27 cellular contexts compared by ENCODE assay signal in the genomic region with DNA sequence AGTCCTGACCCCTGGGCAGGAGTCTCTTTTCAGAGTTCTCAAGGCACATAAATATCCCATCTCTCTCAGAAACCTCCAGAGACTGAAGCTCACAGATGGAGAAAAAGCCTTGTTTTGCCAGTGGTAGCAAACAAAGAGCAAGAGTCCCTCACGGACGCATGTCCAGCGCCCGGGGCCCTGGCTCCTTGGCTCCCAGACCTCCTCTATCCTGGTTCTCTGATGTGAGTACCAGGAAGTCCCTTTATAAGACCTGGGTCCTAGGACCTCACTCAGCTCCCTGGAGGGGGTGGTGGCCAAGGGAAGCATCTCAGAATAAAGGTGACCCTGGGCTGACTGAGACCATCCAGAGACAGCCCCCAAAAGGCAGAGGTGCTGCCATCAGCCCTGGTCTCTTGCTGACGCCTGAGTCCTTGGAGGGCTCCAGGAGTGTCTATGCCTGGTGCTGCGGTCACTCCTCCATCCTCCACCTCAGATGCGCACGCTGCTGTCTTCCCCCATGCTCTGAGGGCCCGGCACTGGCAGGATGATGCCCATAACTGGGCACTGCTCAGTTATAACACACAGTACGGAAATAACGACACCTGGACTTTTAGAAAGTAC.
"Had no signal": no experiment of that assay in that cellular context is flagged by ENCODE, and none has a peak within 500 bp of the region (broad histone marks: within the 10 kb centered on the region; RNA-seq: fewer than 3 reads in every experiment).

No MANE protein-coding gene starts in this region.

- H3K36me3 Mint-ChIP-seq: activated naive CD4-positive, alpha-beta T cell treated with anti-CD3 and anti-CD28 coated beads, Interleukin-2, amount 50 U/mL, for 24 hours; brain; WTC11 had no signal

- DNase-seq: activated CD4-positive, alpha-beta T cell treated with anti-CD3 and anti-CD28 coated beads for 48 hours; activated CD4-positive, alpha-beta T cell treated with anti-CD3 and anti-CD28 coated beads, Interleukin-2, amount 50 U/mL, for 4 hours; activated CD4-positive, CD25-positive, alpha-beta regulatory T cell treated with anti-CD3 and anti-CD28 coated beads, Interleukin-2, amount 50 U/mL, for 72 hours; activated CD8-positive, alpha-beta memory T cell treated with anti-CD3 and anti-CD28 coated beads, Interleukin-2, amount 50 U/mL, for 48 hours; activated CD8-positive, alpha-beta T cell treated with anti-CD3 and anti-CD28 coated beads, Interleukin-2, amount 10 ng/mL, durations not matched to agents 7 days and 5 days; activated naive CD4-positive, alpha-beta T cell; activated naive CD8-positive, alpha-beta T cell treated with anti-CD3 and anti-CD28 coated beads, Interleukin-2, amount 50 U/mL, for 24 hours; activated T-cell treated with anti-CD3 and anti-CD28 coated beads, Interleukin-2, amount 50 U/mL, for 1 hour; amniotic stem cell; Karpas-422; NCI-H1105 treated with DMSO at 0.1 percent for 48 hours; NCI-H1436 treated with DMSO at 0.1 percent for 48 hours; NCI-H1930; NCI-H2107; NCI-H2171 treated with DMSO at 0.1 percent for 48 hours; NCI-H226; NCI-H526; NCI-H82; RPMI8226; SHP77 treated with DMSO at 0.1 percent for 48 hours; T-helper 17 cell; T-helper 9 cell had no signal

- H3K27me3 ChIP-seq: ascending aorta had no signal

- H3K9me3 Mint-ChIP-seq: activated naive CD4-positive, alpha-beta T cell treated with anti-CD3 and anti-CD28 coated beads, Interleukin-2, amount 50 U/mL, for 24 hours; activated naive CD8-positive, alpha-beta T cell treated with anti-CD3 and anti-CD28 coated beads, Interleukin-2, amount 50 U/mL, for 24 hours; brain; WTC11 had no signal

- H3K4me1 Mint-ChIP-seq: activated naive CD4-positive, alpha-beta T cell treated with anti-CD3 and anti-CD28 coated beads, Interleukin-2, amount 50 U/mL, for 24 hours; T-helper 17 cell had no signal

- H3K27me3 Mint-ChIP-seq: activated naive CD4-positive, alpha-beta T cell treated with anti-CD3 and anti-CD28 coated beads, Interleukin-2, amount 50 U/mL, for 24 hours; activated naive CD8-positive, alpha-beta T cell treated with anti-CD3 and anti-CD28 coated beads, Interleukin-2, amount 50 U/mL, for 24 hours; brain; T-helper 17 cell had no signal

- H3K4me3 Mint-ChIP-seq: activated CD8-positive, alpha-beta T cell treated with anti-CD3 and anti-CD28 coated beads, Interleukin-2, amount 10 ng/mL, durations not matched to agents 7 days and 5 days; activated naive CD4-positive, alpha-beta T cell treated with anti-CD3 and anti-CD28 coated beads, Interleukin-2, amount 50 U/mL, for 24 hours; activated naive CD8-positive, alpha-beta T cell treated with anti-CD3 and anti-CD28 coated beads, Interleukin-2, amount 50 U/mL, for 24 hours; brain; T-helper 17 cell; WTC11 had no signal

- H3K27ac ChIP-seq: ascending aorta had no signal

- H3K9me3 ChIP-seq: ascending aorta had no signal

- ATAC-seq: activated CD8-positive, alpha-beta T cell treated with anti-CD3 and anti-CD28 coated beads, Interleukin-2, amount 10 ng/mL, durations not matched to agents 7 days and 5 days; activated naive CD8-positive, alpha-beta T cell treated with anti-CD3 and anti-CD28 coated beads, Interleukin-2, amount 50 U/mL, for 24 hours; K562; T-helper 17 cell; WTC11 had no signal

- H3K4me3 ChIP-seq: ascending aorta, K562 had no signal

- H3K27ac Mint-ChIP-seq: activated CD8-positive, alpha-beta T cell treated with anti-CD3 and anti-CD28 coated beads, Interleukin-2, amount 10 ng/mL, durations not matched to agents 7 days and 5 days; activated naive CD4-positive, alpha-beta T cell treated with anti-CD3 and anti-CD28 coated beads, Interleukin-2, amount 50 U/mL, for 24 hours; activated naive CD8-positive, alpha-beta T cell treated with anti-CD3 and anti-CD28 coated beads, Interleukin-2, amount 50 U/mL, for 24 hours; T-helper 17 cell; WTC11 had no signal

- H3K4me1 ChIP-seq: ascending aorta had no signal
